ENCODE assay signal across 9 cellular contexts in the genomic region with DNA sequence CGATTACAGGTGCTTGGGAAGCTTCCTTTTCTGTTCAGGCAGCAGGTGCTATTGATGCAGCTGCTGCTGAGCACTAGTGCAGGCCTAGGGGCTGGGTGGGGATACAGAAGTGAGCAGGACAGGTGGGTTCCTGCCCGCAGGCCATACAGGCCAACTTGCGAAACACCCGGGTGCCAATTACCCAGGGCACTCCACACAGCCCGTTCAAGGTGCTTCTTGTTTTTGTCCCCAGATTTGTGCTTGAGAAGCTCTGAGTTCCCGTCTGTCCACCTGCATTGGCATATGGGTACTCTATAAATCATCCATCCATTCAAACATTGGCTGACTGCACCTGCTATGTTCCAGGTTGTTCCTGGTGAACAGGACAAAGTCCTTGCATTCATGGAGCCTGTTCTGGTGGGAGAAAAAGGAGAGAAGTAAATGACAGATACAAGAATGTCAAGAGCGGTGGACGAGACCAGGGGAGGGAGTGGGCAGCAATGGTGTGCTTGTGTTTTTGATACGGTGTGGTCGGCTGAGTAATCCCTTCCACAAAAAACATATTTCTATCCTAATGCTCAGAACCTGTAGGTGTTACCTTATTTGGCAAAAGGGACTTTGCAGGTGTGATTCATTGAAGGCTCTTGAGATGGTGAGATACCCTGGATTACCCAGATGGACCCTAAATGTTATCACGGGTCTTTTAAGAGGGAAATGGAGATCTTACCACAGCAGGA. TPM values are rescaled to one million over a fixed set of nuclear protein-coding genes. Genes with fewer than 3 reads are reported as not detected.
DNase-seq lines count a peak whose midpoint lies in the region; ATAC-seq, FAIRE-seq and TF ChIP-seq lines count a peak whose summit lies in the region.
"Had no signal": no experiment of that assay in that cellular context is flagged by ENCODE, and none has a peak within 500 bp of the region (broad histone marks: within the 10 kb centered on the region; RNA-seq: fewer than 3 reads in every experiment).

No MANE protein-coding gene starts in this region.

- H3K27ac ChIP-seq in kidney (ENCODE audit: low read depth in 2 of 2, low read length in 2 of 2) (peak overlapping the region; percentile 84 to 86), thyroid gland (peak overlapping the region; percentile 82 to 93 (median 85)), coronary artery (peak overlapping the region in 1 of 2 donors; percentile 78)

- H3K9me3 ChIP-seq in kidney (ENCODE audit: control insufficient read depth in 1 of 2, low read length in 2 of 2) (no peaks in the 10 kb centered on the region), thyroid gland (no peaks in the 10 kb centered on the region)

- no peaks in the 10 kb centered on the region for H3K36me3 ChIP-seq in kidney (ENCODE audit: control insufficient read depth in 1 of 2, insufficient read depth in 2 of 2, low read length in 2 of 2)
- no peaks in the 10 kb centered on the region for H3K36me3 ChIP-seq in thyroid gland

- no peak for ATAC-seq in GM21737 (IDR thresholded peaks at IDR 0.05; ENCODE audit: unreplicated experiment)

- no peaks in the 10 kb centered on the region for H3K27me3 ChIP-seq in thyroid gland

- intact Hi-C loops in kidney (cut with DNase I): no loop called here
- intact Hi-C loops in thyroid gland (cut with DNase I): loop anchor here (5.0 kb wide), 1 partner anchor 36 kb away; no protein-coding TSS in a partner anchor

- TF ChIP-seq CTCF in kidney (IDR thresholded peaks at IDR 0.05; ENCODE audit: borderline replicate concordance, extremely low read depth, insufficient read depth) (no peak), thyroid gland (IDR thresholded peaks at IDR 0.05) (no peak), coronary artery (IDR thresholded peaks at IDR 0.05) (no peak)

- peak overlapping the region in 1 of 2 donors; percentile 36 for H3K4me3 ChIP-seq in kidney (ENCODE audit: low read length in 2 of 2)
- H3K4me3 ChIP-seq in thyroid gland (replicated peaks in 1 of 3): no peak overlapping the region
- H3K4me3 ChIP-seq in coronary artery: no peak overlapping the region
- H3K4me3 ChIP-seq: dorsolateral prefrontal cortex had no signal

- POLR2A ChIA-PET in activated CD4-positive, alpha-beta T cell treated with anti-CD3 and anti-CD28 coated beads, Interleukin-2, amount 10 ng/mL, durations not matched to agents 7 days and 5 days (lab: Charles Lee): no interaction called here

- H3K36me3 Mint-ChIP-seq in activated CD4-positive, alpha-beta T cell treated with anti-CD3 and anti-CD28 coated beads, Interleukin-2, amount 10 ng/mL, durations not matched to agents 7 days and 5 days (ENCODE audit: low read depth): no peaks in the 10 kb centered on the region

- no peak for FAIRE-seq in kidney (lab: Jason Lieb, UNC)

- H3K9me3 Mint-ChIP-seq in activated CD4-positive, alpha-beta T cell treated with anti-CD3 and anti-CD28 coated beads, Interleukin-2, amount 10 ng/mL, durations not matched to agents 7 days and 5 days: peaks cover 6% of the 10 kb centered on the region

- H3K27me3 Mint-ChIP-seq in activated CD4-positive, alpha-beta T cell treated with anti-CD3 and anti-CD28 coated beads, Interleukin-2, amount 10 ng/mL, durations not matched to agents 7 days and 5 days: no peaks in the 10 kb centered on the region

- H3K27ac Mint-ChIP-seq in activated CD4-positive, alpha-beta T cell treated with anti-CD3 and anti-CD28 coated beads, Interleukin-2, amount 10 ng/mL, durations not matched to agents 7 days and 5 days: peak overlapping the region; percentile 27

- H3K4me1 Mint-ChIP-seq in activated CD4-positive, alpha-beta T cell treated with anti-CD3 and anti-CD28 coated beads, Interleukin-2, amount 10 ng/mL, durations not matched to agents 7 days and 5 days: no peaks in the 10 kb centered on the region

- DNase-seq in activated CD4-positive, alpha-beta T cell treated with anti-CD3 and anti-CD28 coated beads, Interleukin-2, amount 10 ng/mL, durations not matched to agents 7 days and 5 days: no peak
- DNase-seq in activated CD4-positive, alpha-beta T cell treated with anti-CD3 and anti-CD28 coated beads for 1 hour: no peak
- peak; percentile 75 for DNase-seq in NCI-H748 treated with DMSO at 0.1 percent for 48 hours (lab: John Stamatoyannopoulos, UW)
- DNase-seq in kidney: peak; percentile 67
- peak; percentile 75 to 77 for DNase-seq in thyroid gland
- no peak for DNase-seq in coronary artery (ENCODE audit: low spot score)
- DNase-seq in NK-92 treated with Interleukin-12 subunit alpha and Interleukin-12 subunit beta, amount 100 ng/mL, for 24 hours (lab: John Stamatoyannopoulos, UW): no peak
- DNase-seq: dorsolateral prefrontal cortex had no signal

- H3K4me3 Mint-ChIP-seq in activated CD4-positive, alpha-beta T cell treated with anti-CD3 and anti-CD28 coated beads, Interleukin-2, amount 10 ng/mL, durations not matched to agents 7 days and 5 days: no peak overlapping the region

- CTCF ChIA-PET in activated CD4-positive, alpha-beta T cell treated with anti-CD3 and anti-CD28 coated beads, Interleukin-2, amount 10 ng/mL, durations not matched to agents 7 days and 5 days (lab: Charles Lee): interaction anchor here (0.7 kb wide), 1 partner anchor 269 kb away, joined by 3 read pairs; no protein-coding TSS in a partner anchor

- peak overlapping the region in 1 of 2 donors; percentile 63 for H3K9ac ChIP-seq in kidney (ENCODE audit: low read length in 2 of 2)

- TF ChIP-seq POLR2A in thyroid gland (IDR thresholded peaks at IDR 0.05): peak in 1 of 2 donors; percentile 27

- 34 to 59% methylated on average over 11 of the region's 11 CpGs for WGBS in thyroid gland, 2 donors

- H3K4me1 ChIP-seq in kidney (ENCODE audit: control insufficient read depth in 1 of 2, insufficient read depth in 1 of 2, low read depth in 1 of 2, low read length in 2 of 2) (peaks cover 27 to 57% of the 10 kb centered on the region in 2 donors), thyroid gland (peaks cover 60 to 64% of the 10 kb centered on the region in 2 donors)

RNA-seq across cellular contexts. Expression of a gene that starts 31.4 kb away (rescaled TPM):
- total RNA-seq in activated CD4-positive, alpha-beta T cell treated with anti-CD3 and anti-CD28 coated beads, Interleukin-2, amount 10 ng/mL, durations not matched to agents 7 days and 5 days: not detected
- total RNA-seq in kidney (52.9 TPM), thyroid gland (10 to 100 TPM; 36.9 to 64.6 (median 47.9) TPM)
- polyA plus RNA-seq in kidney (ENCODE audit: insufficient read depth, low read depth, low replicate concordance): 20.0 TPM

Comparison
In these comparisons a context has a peak if more than half of its experiments do, and no peak if none do; other contexts are left out.
1. DNase-seq: peak in NCI-H748 treated with DMSO at 0.1 percent for 48 hours (single experiment), kidney (single experiment) and thyroid gland (2 of 2); none in activated CD4-positive, alpha-beta T cell treated with anti-CD3 and anti-CD28 coated beads, Interleukin-2, amount 10 ng/mL, durations not matched to agents 7 days and 5 days (single experiment), activated CD4-positive, alpha-beta T cell treated with anti-CD3 and anti-CD28 coated beads for 1 hour (single experiment), coronary artery (single experiment) and NK-92 treated with Interleukin-12 subunit alpha and Interleukin-12 subunit beta, amount 100 ng/mL, for 24 hours (single experiment).
2. RNA of a gene that starts 31.4 kb away (total RNA-seq): 36.9 to 64.6 TPM in thyroid gland and 52.9 TPM in kidney (single experiment); not detected in activated CD4-positive, alpha-beta T cell treated with anti-CD3 and anti-CD28 coated beads, Interleukin-2, amount 10 ng/mL, durations not matched to agents 7 days and 5 days; every median in the first group is over 10 times any median in the second.